11 cellular contexts compared by ENCODE assay signal in the genomic region with DNA sequence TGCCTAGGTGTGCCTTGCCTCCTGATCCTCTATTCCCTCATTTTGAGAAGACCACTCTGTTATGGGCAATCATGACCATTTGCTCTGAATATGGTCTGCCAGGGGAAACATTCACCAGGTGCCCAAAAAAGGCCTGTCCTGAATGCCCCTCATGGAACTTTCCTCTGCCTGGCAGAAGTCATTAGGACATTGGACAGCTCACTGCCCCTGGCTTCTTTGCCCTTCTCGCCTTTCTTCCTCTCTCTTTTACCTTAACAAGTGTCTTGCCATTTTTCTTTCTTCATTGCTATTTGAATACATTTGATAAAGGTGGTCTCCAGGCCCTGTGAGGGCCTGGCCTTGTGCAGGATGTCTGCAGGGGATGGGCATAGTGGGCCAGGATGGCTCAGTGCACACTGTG. TPM values are rescaled to one million over a fixed set of nuclear protein-coding genes. Genes with fewer than 3 reads are reported as not detected.
"Had no signal": no experiment of that assay in that cellular context is flagged by ENCODE, and none has a peak within 500 bp of the region (broad histone marks: within the 10 kb centered on the region; RNA-seq: fewer than 3 reads in every experiment).

No MANE protein-coding gene starts in this region.

- H2AFZ ChIP-seq: GM23338 had no signal

- H3K4me2 ChIP-seq: GM23338, KMS-11 had no signal

- H3K4me3 ChIP-seq: GM23338 had no signal

- H3K27ac ChIP-seq: HL-60, KMS-11 had no signal

- FAIRE-seq: H1, H54 had no signal

- H3K9ac ChIP-seq: KMS-11 had no signal

- DNase-seq: H9, HCEC 1CT, HFFc6, IMR-90, KBM-7 had no signal

- ATAC-seq: GM23338 had no signal

RNA-seq across cellular contexts. Expression of a gene that starts 20.3 kb away (rescaled TPM):
- total RNA-seq: GM23338, H1, H9, HFFc6, HT1080, IMR-90 had no signal
- polyA plus RNA-seq: GM23338, H1, IMR-90 had no signal
